In the genomic region with DNA sequence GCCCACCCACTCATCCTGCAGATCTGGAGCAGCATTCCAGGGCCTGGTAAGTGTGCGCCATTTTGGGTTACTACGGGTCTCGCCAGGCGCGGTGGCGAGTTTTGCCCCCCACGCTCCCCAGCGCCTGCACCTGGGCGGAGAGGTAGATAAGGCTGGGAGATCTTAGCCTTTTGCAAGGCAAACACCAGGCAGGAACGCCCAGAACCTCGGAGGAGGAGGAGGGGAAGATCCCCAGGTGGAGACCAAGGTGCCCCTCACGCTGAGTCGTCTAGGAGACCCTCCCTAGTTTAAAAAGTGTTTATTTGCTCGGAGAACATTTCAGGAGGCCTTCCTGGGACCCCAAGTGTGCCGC, we compare ENCODE assay signal across 8 cellular contexts. TPM values are rescaled to one million over a fixed set of nuclear protein-coding genes. Genes with fewer than 3 reads are reported as not detected.
DNase-seq lines count a peak whose midpoint lies in the region; ATAC-seq and TF ChIP-seq lines count a peak whose summit lies in the region.

No MANE protein-coding gene starts in this region.

- H3K4me1 Mint-ChIP-seq in natural killer cell treated with Interleukin-12 subunit alpha and Interleukin-12 subunit beta and Interleukin-15 and Interleukin-18, amount 100 ng/mL, for 72 hours (ENCODE audit: low read depth in 2 of 2) = peaks cover 15% of the 10 kb centered on the region in 2 donors
- H3K4me1 Mint-ChIP-seq in CD8-positive, alpha-beta memory T cell = peaks cover 3 to 6% (median 4%) of the 10 kb centered on the region in 3 donors

- CTCF ChIA-PET in CD8-positive, alpha-beta memory T cell (lab: Charles Lee) = interaction anchor here (0.8 to 1.3 kb wide), 2 partner anchors 64 to 404 kb away, joined by 3 to 9 read pairs; no protein-coding TSS in a partner anchor

- H3K4me3 Mint-ChIP-seq in natural killer cell treated with Interleukin-12 subunit alpha and Interleukin-12 subunit beta and Interleukin-15 and Interleukin-18, amount 100 ng/mL, for 72 hours = peak overlapping the region; percentile 67
- H3K4me3 Mint-ChIP-seq in CD8-positive, alpha-beta memory T cell = no peak overlapping the region

- ATAC-seq in natural killer cell treated with Interleukin-12 subunit alpha and Interleukin-12 subunit beta and Interleukin-15 and Interleukin-18, amount 100 ng/mL, for 72 hours = no peak
- ATAC-seq in GM18498 (IDR thresholded peaks at IDR 0.05; ENCODE audit: unreplicated experiment) (no peak), GM21390 (IDR thresholded peaks at IDR 0.05; ENCODE audit: unreplicated experiment) (no peak)

- H3K27me3 ChIP-seq in HUES64 (ENCODE audit: insufficient read depth, low read length) = peaks cover 48% of the 10 kb centered on the region
- H3K27me3 ChIP-seq in dorsolateral prefrontal cortex = peaks cover 0 to 2% (median 0%) of the 10 kb centered on the region in 45 donors
- no peaks in the 10 kb centered on the region for H3K27me3 ChIP-seq in CD8-positive, alpha-beta memory T cell (ENCODE audit: insufficient read depth, low read length, poor library complexity, severe bottlenecking)

- no peaks in the 10 kb centered on the region for H3K9me3 Mint-ChIP-seq in natural killer cell treated with Interleukin-12 subunit alpha and Interleukin-12 subunit beta and Interleukin-15 and Interleukin-18, amount 100 ng/mL, for 72 hours
- no peaks in the 10 kb centered on the region for H3K9me3 Mint-ChIP-seq in CD8-positive, alpha-beta memory T cell

- H3K27ac Mint-ChIP-seq in natural killer cell treated with Interleukin-12 subunit alpha and Interleukin-12 subunit beta and Interleukin-15 and Interleukin-18, amount 100 ng/mL, for 72 hours = no peak overlapping the region
- H3K27ac Mint-ChIP-seq in CD8-positive, alpha-beta memory T cell = no peak overlapping the region

- no peaks in the 10 kb centered on the region for H3K36me3 ChIP-seq in HUES64 (ENCODE audit: insufficient read depth, low read length)
- H3K36me3 ChIP-seq in CD8-positive, alpha-beta memory T cell (ENCODE audit: insufficient read depth, low read length) = no peaks in the 10 kb centered on the region

- WGBS in HUES64 = 41% methylated on average over 15 of the region's 15 CpGs

- POLR2A ChIA-PET in CD8-positive, alpha-beta memory T cell (lab: Charles Lee) = no interaction called here

- peaks cover 7 to 10% of the 10 kb centered on the region in 2 donors for H3K27me3 Mint-ChIP-seq in natural killer cell treated with Interleukin-12 subunit alpha and Interleukin-12 subunit beta and Interleukin-15 and Interleukin-18, amount 100 ng/mL, for 72 hours
- H3K27me3 Mint-ChIP-seq in CD8-positive, alpha-beta memory T cell = peaks cover 37 to 51% of the 10 kb centered on the region in 2 donors

- no peaks in the 10 kb centered on the region for H3K9me3 ChIP-seq in HUES64 (ENCODE audit: insufficient read depth, low read depth, low read length)
- no peaks in the 10 kb centered on the region for H3K9me3 ChIP-seq in CD8-positive, alpha-beta memory T cell (ENCODE audit: low read length)

- intact Hi-C loops in dorsolateral prefrontal cortex (cut with DNase I) = loop anchor here (2.0 to 10.0 kb wide), 4 partner anchors 153 to 404 kb away; a partner anchor contains a TSS

- H3K4me3 ChIP-seq in HUES64 (ENCODE audit: low read length) (peak overlapping the region; percentile 58), dorsolateral prefrontal cortex (peak overlapping the region in 58 of 59 donors; percentile 20 to 83 (median 70))
- no peak overlapping the region for H3K4me3 ChIP-seq in CD8-positive, alpha-beta memory T cell (ENCODE audit: low read length)

- DNase-seq in dorsolateral prefrontal cortex = no peak
- DNase-seq in natural killer cell treated with Interleukin-12 subunit alpha and Interleukin-12 subunit beta and Interleukin-15 and Interleukin-18, amount 100 ng/mL, for 72 hours (ENCODE audit: low spot score) = no peak
- DNase-seq in activated effector memory CD4-positive, alpha-beta T cell treated with Interleukin-2 at 50 U/mL for 16 hours = no peak
- DNase-seq in CD8-positive, alpha-beta memory T cell = no peak

- H3K27ac ChIP-seq in 22Rv1 = peak overlapping the region; percentile 100
- no peak overlapping the region for H3K27ac ChIP-seq in HUES64 (ENCODE audit: low read depth, low read length)
- H3K27ac ChIP-seq in dorsolateral prefrontal cortex = peak overlapping the region in 55 of 59 donors; percentile 6 to 93 (median 75)
- no peak overlapping the region for H3K27ac ChIP-seq in CD8-positive, alpha-beta memory T cell (ENCODE audit: low read depth, low read length)

- H3K9ac ChIP-seq in HUES64 (ENCODE audit: low read depth, low read length) = no peak overlapping the region; the same call in 1 of the 2 replicates

- no peaks in the 10 kb centered on the region; the same call in 1 of the 2 replicates for H3K4me1 ChIP-seq in HUES64 (ENCODE audit: insufficient read depth, low read length)
- no peaks in the 10 kb centered on the region for H3K4me1 ChIP-seq in CD8-positive, alpha-beta memory T cell (ENCODE audit: insufficient read depth, low read length)

- no peaks in the 10 kb centered on the region for H3K36me3 Mint-ChIP-seq in natural killer cell treated with Interleukin-12 subunit alpha and Interleukin-12 subunit beta and Interleukin-15 and Interleukin-18, amount 100 ng/mL, for 72 hours
- H3K36me3 Mint-ChIP-seq in CD8-positive, alpha-beta memory T cell = no peaks in the 10 kb centered on the region

- no peak for TF ChIP-seq CTCF in 22Rv1 (IDR thresholded peaks at IDR 0.05)
- TF ChIP-seq CTCF in dorsolateral prefrontal cortex (IDR thresholded peaks at IDR 0.05 in 54 of 56, conservative IDR thresholded peaks at IDR 0.05 in 2 of 56; ENCODE audit: low read depth in 1 of 56, partially characterized antibody in 56 of 56) = no peak

RNA-seq across cellular contexts. Expression of a gene that starts 0.4 kb away (rescaled TPM):
- polyA plus RNA-seq in HUES64 (2013, experiment 1 of 2) = not detected
- polyA plus RNA-seq in HUES64 (2013, experiment 2 of 2) = 0.82 TPM
- 100 to 1,000 TPM in 16 of 120 experiments, 10 to 100 TPM in 104; 39.9 to 172 (median 76.2) TPM for total RNA-seq in dorsolateral prefrontal cortex
- 1 to 10 TPM; 1.5 to 7.4 TPM for total RNA-seq in natural killer cell treated with Interleukin-12 subunit alpha and Interleukin-12 subunit beta and Interleukin-15 and Interleukin-18, amount 100 ng/mL, for 72 hours
- total RNA-seq in CD8-positive, alpha-beta memory T cell = under 1 TPM; 0.60 to 0.63 TPM
- polyA plus RNA-seq in CD8-positive, alpha-beta memory T cell = 0.59 TPM

Comparison
In these comparisons a context has a peak if more than half of its experiments do, and no peak if none do; other contexts are left out.
1. H3K27ac ChIP-seq: peak in 22Rv1 (single experiment) and dorsolateral prefrontal cortex (55 of 59); none in HUES64 (single experiment) and CD8-positive, alpha-beta memory T cell (single experiment).
2. RNA of a gene that starts 0.4 kb away (total RNA-seq): 39.9 to 172 TPM in dorsolateral prefrontal cortex; 1.5 to 7.4 TPM in natural killer cell treated with Interleukin-12 subunit alpha and Interleukin-12 subunit beta and Interleukin-15 and Interleukin-18, amount 100 ng/mL, for 72 hours and 0.60 to 0.63 TPM in CD8-positive, alpha-beta memory T cell; every median in the first group is over 4 times any median in the second.